In the genomic region with DNA sequence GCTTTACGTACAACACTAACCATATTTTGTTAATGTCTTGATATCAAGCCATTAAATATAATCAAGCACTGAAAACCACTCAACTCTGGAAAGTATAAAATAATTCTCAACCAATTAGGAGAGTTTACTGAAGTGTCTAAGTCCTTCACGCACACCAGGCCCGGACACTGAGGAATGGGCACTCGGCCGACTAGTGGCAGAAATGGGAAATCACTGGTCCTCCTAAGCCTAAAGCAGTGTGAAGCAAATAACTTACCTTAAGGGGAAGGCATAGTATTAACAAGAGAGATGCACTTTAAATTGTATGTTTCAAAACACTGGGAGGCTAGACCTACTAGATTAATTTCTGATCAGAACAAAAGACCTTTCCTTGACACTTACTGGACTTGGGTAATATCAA, we compare ENCODE assay signal across 1 cellular context.
TF ChIP-seq lines count a peak whose summit lies in the region.

No MANE protein-coding gene starts in this region.

TF ChIP-seq in HepG2, 621 proteins besides CTCF, POLR2A, EP300 and RAD21:
- no peak for TF ChIP-seq PRDM15 (CRISPR knock-in tag; IDR thresholded peaks at IDR 0.05)
- TF ChIP-seq NFYB (CRISPR knock-in tag; IDR thresholded peaks at IDR 0.05) = no peak
- TF ChIP-seq XRCC5 (optimal IDR thresholded peaks at IDR 0.05; ENCODE audit: low read length) = peak; percentile 38
- TF ChIP-seq TCF7L2 (IDR thresholded peaks at IDR 0.05; ENCODE audit: low read depth, low read length) = no peak
- TF ChIP-seq NONO (IDR thresholded peaks at IDR 0.05) = no peak
- TF ChIP-seq NONO (CRISPR knock-in tag; conservative IDR thresholded peaks at IDR 0.05) = no peak
- TF ChIP-seq ZNF773 (CRISPR knock-in tag; IDR thresholded peaks at IDR 0.05; ENCODE audit: borderline replicate concordance) = no peak
- TF ChIP-seq ISX (CRISPR knock-in tag; conservative IDR thresholded peaks at IDR 0.05) = no peak
- TF ChIP-seq ZNF432 (CRISPR knock-in tag; IDR thresholded peaks at IDR 0.05; ENCODE audit: borderline replicate concordance) = no peak
- no peak for TF ChIP-seq HHEX (CRISPR knock-in tag; IDR thresholded peaks at IDR 0.05)
- no peak for TF ChIP-seq ELF4 (CRISPR knock-in tag; IDR thresholded peaks at IDR 0.05; ENCODE audit: borderline replicate concordance)
- TF ChIP-seq ZNF12 (CRISPR knock-in tag; IDR thresholded peaks at IDR 0.05) = no peak
- TF ChIP-seq STAG1 (CRISPR knock-in tag; IDR thresholded peaks at IDR 0.05) = peak; percentile 36
- TF ChIP-seq ZNF337 (CRISPR knock-in tag; IDR thresholded peaks at IDR 0.05; ENCODE audit: borderline replicate concordance, low read depth) = no peak
- TF ChIP-seq, protein P1, sequence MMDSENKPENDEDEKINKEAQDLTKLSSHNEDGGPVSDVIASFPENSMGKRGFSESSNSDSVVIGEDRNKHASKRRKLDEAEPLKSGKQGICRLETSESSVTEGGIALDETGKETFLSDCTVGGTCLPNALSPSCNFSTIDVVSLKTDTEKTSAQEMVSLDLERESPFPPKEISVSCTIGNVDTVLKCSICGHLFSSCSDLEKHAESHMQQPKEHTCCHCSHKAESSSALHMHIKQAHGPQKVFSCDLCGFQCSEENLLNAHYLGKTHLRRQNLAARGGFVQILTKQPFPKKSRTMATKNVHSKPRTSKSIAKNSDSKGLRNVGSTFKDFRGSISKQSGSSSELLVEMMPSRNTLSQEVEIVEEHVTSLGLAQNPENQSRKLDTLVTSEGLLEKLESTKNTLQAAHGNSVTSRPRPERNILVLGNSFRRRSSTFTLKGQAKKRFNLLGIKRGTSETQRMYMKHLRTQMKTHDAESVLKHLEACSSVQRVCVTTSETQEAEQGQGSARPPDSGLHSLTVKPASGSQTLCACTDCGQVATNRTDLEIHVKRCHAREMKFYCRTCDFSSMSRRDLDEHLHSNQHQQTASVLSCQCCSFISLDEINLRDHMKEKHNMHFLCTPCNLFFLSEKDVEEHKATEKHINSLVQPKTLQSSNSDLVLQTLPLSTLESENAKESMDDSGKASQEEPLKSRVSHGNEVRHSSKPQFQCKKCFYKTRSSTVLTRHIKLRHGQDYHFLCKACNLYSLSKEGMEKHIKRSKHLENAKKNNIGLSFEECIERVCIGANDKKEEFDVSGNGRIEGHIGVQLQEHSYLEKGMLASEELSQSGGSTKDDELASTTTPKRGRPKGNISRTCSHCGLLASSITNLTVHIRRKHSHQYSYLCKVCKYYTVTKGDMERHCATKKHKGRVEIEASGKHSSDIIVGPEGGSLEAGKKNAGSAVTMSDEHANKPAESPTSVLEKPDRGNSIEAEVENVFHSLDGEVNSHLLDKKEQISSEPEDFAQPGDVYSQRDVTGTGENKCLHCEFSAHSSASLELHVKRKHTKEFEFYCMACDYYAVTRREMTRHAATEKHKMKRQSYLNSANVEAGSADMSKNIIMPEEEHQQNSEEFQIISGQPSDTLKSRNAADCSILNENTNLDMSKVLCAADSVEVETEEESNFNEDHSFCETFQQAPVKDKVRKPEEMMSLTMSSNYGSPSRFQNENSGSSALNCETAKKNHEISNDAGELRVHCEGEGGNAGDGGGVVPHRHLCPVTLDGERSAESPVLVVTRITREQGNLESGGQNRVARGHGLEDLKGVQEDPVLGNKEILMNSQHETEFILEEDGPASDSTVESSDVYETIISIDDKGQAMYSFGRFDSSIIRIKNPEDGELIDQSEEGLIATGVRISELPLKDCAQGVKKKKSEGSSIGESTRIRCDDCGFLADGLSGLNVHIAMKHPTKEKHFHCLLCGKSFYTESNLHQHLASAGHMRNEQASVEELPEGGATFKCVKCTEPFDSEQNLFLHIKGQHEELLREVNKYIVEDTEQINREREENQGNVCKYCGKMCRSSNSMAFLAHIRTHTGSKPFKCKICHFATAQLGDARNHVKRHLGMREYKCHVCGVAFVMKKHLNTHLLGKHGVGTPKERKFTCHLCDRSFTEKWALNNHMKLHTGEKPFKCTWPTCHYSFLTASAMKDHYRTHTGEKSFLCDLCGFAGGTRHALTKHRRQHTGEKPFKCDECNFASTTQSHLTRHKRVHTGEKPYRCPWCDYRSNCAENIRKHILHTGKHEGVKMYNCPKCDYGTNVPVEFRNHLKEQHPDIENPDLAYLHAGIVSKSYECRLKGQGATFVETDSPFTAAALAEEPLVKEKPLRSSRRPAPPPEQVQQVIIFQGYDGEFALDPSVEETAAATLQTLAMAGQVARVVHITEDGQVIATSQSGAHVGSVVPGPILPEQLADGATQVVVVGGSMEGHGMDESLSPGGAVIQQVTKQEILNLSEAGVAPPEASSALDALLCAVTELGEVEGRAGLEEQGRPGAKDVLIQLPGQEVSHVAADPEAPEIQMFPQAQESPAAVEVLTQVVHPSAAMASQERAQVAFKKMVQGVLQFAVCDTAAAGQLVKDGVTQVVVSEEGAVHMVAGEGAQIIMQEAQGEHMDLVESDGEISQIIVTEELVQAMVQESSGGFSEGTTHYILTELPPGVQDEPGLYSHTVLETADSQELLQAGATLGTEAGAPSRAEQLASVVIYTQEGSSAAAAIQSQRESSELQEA (CRISPR knock-in tag; IDR thresholded peaks at IDR 0.05; ENCODE audit: not compliant biosample characterization) = no peak
- peak; percentile 93 for TF ChIP-seq TEAD3 (CRISPR knock-in tag; optimal IDR thresholded peaks at IDR 0.05; ENCODE audit: borderline replicate concordance)
- TF ChIP-seq, protein P2, sequence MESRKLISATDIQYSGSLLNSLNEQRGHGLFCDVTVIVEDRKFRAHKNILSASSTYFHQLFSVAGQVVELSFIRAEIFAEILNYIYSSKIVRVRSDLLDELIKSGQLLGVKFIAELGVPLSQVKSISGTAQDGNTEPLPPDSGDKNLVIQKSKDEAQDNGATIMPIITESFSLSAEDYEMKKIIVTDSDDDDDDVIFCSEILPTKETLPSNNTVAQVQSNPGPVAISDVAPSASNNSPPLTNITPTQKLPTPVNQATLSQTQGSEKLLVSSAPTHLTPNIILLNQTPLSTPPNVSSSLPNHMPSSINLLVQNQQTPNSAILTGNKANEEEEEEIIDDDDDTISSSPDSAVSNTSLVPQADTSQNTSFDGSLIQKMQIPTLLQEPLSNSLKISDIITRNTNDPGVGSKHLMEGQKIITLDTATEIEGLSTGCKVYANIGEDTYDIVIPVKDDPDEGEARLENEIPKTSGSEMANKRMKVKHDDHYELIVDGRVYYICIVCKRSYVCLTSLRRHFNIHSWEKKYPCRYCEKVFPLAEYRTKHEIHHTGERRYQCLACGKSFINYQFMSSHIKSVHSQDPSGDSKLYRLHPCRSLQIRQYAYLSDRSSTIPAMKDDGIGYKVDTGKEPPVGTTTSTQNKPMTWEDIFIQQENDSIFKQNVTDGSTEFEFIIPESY (CRISPR knock-in tag; IDR thresholded peaks at IDR 0.05) = peak; percentile 58; the same call in 1 of the 2 replicates
- no peak for TF ChIP-seq SP4 (CRISPR knock-in tag; IDR thresholded peaks at IDR 0.05)
- TF ChIP-seq ZNF496 (CRISPR knock-in tag; IDR thresholded peaks at IDR 0.05; ENCODE audit: insufficient replicate concordance) = no peak
- TF ChIP-seq ZNF772 (CRISPR knock-in tag; IDR thresholded peaks at IDR 0.05) = no peak
- peak; percentile 28; the same call in 1 of the 2 replicates for TF ChIP-seq SMC3 (IDR thresholded peaks at IDR 0.05; ENCODE audit: low read length)
- TF ChIP-seq KLF15 (CRISPR knock-in tag; IDR thresholded peaks at IDR 0.05; ENCODE audit: borderline replicate concordance) = no peak
- TF ChIP-seq ZNF672 (CRISPR knock-in tag; IDR thresholded peaks at IDR 0.05) = no peak
